In genomic region chr12:25958254-25959068, GRCh38 we compare ENCODE assay signal across 1 cellular context.
TF ChIP-seq lines count a peak whose summit lies in the region.

TSS of gene RASSF8 (plus strand) at chr12:25958682. CDS start at chr12:26055344, 96,662 bp downstream.

TF ChIP-seq in HepG2, 621 proteins besides CTCF, POLR2A, EP300 and RAD21 (continued from another document and continues in another):
- TF ChIP-seq MEIS2 (CRISPR knock-in tag; IDR thresholded peaks at IDR 0.05) (no peak), HHEX (CRISPR knock-in tag; IDR thresholded peaks at IDR 0.05) (no peak), MXD3 (CRISPR knock-in tag; IDR thresholded peaks at IDR 0.05) (peak; percentile 37; the same call in 1 of the 2 replicates), ZBTB7B (CRISPR knock-in tag; IDR thresholded peaks at IDR 0.05) (peak; percentile 75; the same call in 1 of the 2 replicates), ARNT (IDR thresholded peaks at IDR 0.05) (no peak), AHR (CRISPR knock-in tag; IDR thresholded peaks at IDR 0.05) (no peak), MLXIP (CRISPR knock-in tag; IDR thresholded peaks at IDR 0.05; ENCODE audit: borderline replicate concordance) (no peak), POGZ (CRISPR knock-in tag; IDR thresholded peaks at IDR 0.05) (no peak), RARA (CRISPR knock-in tag; IDR thresholded peaks at IDR 0.05) (no peak), ARNT2 (CRISPR knock-in tag; IDR thresholded peaks at IDR 0.05; ENCODE audit: low read depth) (peak; percentile 47; the same call in 1 of the 2 replicates), ZNF629 (CRISPR knock-in tag; conservative IDR thresholded peaks at IDR 0.05) (no peak), ZNF367 (CRISPR knock-in tag; IDR thresholded peaks at IDR 0.05; ENCODE audit: borderline replicate concordance) (no peak), HOXA3 (CRISPR knock-in tag; IDR thresholded peaks at IDR 0.05) (peak; percentile 12; the same call in 1 of the 2 replicates), ZNF670 (CRISPR knock-in tag; IDR thresholded peaks at IDR 0.05; ENCODE audit: borderline replicate concordance) (no peak), FOXC1 (CRISPR knock-in tag; IDR thresholded peaks at IDR 0.05; ENCODE audit: borderline replicate concordance) (no peak), PBX2 (CRISPR knock-in tag; IDR thresholded peaks at IDR 0.05) (no peak), ATF7 (IDR thresholded peaks at IDR 0.05) (no peak), ATF7 (CRISPR knock-in tag; IDR thresholded peaks at IDR 0.05) (no peak), ZKSCAN1 (IDR thresholded peaks at IDR 0.05; ENCODE audit: low read length) (no peak), MZF1 (CRISPR knock-in tag; IDR thresholded peaks at IDR 0.05; ENCODE audit: borderline replicate concordance) (no peak), ZFP36L1 (CRISPR knock-in tag; IDR thresholded peaks at IDR 0.05) (no peak), SAP130 (CRISPR knock-in tag; IDR thresholded peaks at IDR 0.05; ENCODE audit: low read depth) (peak; percentile 34; the same call in 1 of the 2 replicates), ZNF256 (CRISPR knock-in tag; conservative IDR thresholded peaks at IDR 0.05) (no peak), ZNF260 (CRISPR knock-in tag; IDR thresholded peaks at IDR 0.05; ENCODE audit: borderline replicate concordance, low read depth) (no peak), ZNF326 (CRISPR knock-in tag; IDR thresholded peaks at IDR 0.05; ENCODE audit: borderline replicate concordance) (no peak), IKZF1 (IDR thresholded peaks at IDR 0.05) (no peak), SRSF4 (IDR thresholded peaks at IDR 0.05; ENCODE audit: low read depth, low read length, poor library complexity, severe bottlenecking) (no peak), MAZ (IDR thresholded peaks at IDR 0.05; ENCODE audit: borderline replicate concordance, low read depth, low read length) (0 out of 2 replicates have a peak, but pooled peaks have one; percentile 33), MAZ (CRISPR knock-in tag; IDR thresholded peaks at IDR 0.05; ENCODE audit: low read depth) (no peak), REPIN1 (CRISPR knock-in tag; IDR thresholded peaks at IDR 0.05; ENCODE audit: borderline replicate concordance, low read depth) (no peak), ZUFSP (CRISPR knock-in tag; IDR thresholded peaks at IDR 0.05; ENCODE audit: borderline replicate concordance) (no peak)
- TF ChIP-seq, protein P1, sequence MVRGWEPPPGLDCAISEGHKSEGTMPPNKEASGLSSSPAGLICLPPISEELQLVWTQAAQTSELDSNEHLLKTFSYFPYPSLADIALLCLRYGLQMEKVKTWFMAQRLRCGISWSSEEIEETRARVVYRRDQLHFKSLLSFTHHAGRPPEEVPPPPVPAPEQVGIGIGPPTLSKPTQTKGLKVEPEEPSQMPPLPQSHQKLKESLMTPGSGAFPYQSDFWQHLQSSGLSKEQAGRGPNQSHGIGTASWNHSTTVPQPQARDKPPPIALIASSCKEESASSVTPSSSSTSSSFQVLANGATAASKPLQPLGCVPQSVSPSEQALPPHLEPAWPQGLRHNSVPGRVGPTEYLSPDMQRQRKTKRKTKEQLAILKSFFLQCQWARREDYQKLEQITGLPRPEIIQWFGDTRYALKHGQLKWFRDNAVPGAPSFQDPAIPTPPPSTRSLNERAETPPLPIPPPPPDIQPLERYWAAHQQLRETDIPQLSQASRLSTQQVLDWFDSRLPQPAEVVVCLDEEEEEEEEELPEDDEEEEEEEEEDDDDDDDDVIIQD (CRISPR knock-in tag; IDR thresholded peaks at IDR 0.05; ENCODE audit: low read depth), result no peak
- TF ChIP-seq, protein P2, sequence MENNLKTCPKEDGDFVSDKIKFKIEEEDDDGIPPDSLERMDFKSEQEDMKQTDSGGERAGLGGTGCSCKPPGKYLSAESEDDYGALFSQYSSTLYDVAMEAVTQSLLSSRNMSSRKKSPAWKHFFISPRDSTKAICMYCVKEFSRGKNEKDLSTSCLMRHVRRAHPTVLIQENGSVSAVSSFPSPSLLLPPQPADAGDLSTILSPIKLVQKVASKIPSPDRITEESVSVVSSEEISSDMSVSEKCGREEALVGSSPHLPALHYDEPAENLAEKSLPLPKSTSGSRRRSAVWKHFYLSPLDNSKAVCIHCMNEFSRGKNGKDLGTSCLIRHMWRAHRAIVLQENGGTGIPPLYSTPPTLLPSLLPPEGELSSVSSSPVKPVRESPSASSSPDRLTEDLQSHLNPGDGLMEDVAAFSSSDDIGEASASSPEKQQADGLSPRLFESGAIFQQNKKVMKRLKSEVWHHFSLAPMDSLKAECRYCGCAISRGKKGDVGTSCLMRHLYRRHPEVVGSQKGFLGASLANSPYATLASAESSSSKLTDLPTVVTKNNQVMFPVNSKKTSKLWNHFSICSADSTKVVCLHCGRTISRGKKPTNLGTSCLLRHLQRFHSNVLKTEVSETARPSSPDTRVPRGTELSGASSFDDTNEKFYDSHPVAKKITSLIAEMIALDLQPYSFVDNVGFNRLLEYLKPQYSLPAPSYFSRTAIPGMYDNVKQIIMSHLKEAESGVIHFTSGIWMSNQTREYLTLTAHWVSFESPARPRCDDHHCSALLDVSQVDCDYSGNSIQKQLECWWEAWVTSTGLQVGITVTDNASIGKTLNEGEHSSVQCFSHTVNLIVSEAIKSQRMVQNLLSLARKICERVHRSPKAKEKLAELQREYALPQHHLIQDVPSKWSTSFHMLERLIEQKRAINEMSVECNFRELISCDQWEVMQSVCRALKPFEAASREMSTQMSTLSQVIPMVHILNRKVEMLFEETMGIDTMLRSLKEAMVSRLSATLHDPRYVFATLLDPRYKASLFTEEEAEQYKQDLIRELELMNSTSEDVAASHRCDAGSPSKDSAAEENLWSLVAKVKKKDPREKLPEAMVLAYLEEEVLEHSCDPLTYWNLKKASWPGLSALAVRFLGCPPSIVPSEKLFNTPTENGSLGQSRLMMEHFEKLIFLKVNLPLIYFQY (CRISPR knock-in tag; IDR thresholded peaks at IDR 0.05; ENCODE audit: borderline replicate concordance), result peak; percentile 72; the same call in 1 of the 2 replicates
- TF ChIP-seq, protein P3, sequence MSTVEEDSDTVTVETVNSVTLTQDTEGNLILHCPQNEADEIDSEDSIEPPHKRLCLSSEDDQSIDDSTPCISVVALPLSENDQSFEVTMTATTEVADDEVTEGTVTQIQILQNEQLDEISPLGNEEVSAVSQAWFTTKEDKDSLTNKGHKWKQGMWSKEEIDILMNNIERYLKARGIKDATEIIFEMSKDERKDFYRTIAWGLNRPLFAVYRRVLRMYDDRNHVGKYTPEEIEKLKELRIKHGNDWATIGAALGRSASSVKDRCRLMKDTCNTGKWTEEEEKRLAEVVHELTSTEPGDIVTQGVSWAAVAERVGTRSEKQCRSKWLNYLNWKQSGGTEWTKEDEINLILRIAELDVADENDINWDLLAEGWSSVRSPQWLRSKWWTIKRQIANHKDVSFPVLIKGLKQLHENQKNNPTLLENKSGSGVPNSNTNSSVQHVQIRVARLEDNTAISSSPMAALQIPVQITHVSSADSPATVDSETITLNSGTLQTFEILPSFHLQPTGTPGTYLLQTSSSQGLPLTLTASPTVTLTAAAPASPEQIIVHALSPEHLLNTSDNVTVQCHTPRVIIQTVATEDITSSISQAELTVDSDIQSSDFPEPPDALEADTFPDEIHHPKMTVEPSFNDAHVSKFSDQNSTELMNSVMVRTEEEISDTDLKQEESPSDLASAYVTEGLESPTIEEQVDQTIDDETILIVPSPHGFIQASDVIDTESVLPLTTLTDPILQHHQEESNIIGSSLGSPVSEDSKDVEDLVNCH (CRISPR knock-in tag; IDR thresholded peaks at IDR 0.05), result no peak
- TF ChIP-seq, protein P4, sequence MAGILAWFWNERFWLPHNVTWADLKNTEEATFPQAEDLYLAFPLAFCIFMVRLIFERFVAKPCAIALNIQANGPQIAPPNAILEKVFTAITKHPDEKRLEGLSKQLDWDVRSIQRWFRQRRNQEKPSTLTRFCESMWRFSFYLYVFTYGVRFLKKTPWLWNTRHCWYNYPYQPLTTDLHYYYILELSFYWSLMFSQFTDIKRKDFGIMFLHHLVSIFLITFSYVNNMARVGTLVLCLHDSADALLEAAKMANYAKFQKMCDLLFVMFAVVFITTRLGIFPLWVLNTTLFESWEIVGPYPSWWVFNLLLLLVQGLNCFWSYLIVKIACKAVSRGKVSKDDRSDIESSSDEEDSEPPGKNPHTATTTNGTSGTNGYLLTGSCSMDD (CRISPR knock-in tag; IDR thresholded peaks at IDR 0.05), result no peak
- TF ChIP-seq, protein P5, sequence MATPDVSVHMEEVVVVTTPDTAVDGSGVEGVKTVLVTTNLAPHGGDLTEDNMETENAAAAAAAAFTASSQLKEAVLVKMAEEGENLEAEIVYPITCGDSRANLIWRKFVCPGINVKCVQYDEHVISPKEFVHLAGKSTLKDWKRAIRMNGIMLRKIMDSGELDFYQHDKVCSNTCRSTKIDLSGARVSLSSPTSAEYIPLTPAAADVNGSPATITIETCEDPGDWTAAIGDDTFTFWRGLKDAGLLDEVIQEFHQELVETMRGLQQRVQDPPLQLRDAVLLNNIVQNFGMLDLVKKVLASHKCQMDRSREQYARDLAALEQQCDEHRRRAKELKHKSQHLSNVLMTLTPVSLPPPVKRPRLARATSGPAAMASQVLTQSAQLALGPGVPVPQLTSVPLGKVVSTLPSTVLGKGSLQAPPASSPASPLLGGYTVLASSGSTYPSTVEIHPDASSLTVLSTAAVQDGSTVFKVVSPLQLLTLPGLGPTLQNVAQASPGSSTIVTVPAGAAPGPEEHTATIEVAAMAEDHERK (CRISPR knock-in tag; IDR thresholded peaks at IDR 0.05; ENCODE audit: low read depth), result no peak
- TF ChIP-seq, protein P6, sequence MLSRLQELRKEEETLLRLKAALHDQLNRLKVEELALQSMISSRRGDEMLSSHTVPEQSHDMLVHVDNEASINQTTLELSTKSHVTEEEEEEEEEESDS (CRISPR knock-in tag; IDR thresholded peaks at IDR 0.05; ENCODE audit: borderline replicate concordance), result no peak
- TF ChIP-seq, protein P7, sequence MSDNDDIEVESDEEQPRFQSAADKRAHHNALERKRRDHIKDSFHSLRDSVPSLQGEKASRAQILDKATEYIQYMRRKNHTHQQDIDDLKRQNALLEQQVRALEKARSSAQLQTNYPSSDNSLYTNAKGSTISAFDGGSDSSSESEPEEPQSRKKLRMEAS (IDR thresholded peaks at IDR 0.05), result peak; percentile 67; the same call in 1 of the 2 replicates
